In the genomic region with DNA sequence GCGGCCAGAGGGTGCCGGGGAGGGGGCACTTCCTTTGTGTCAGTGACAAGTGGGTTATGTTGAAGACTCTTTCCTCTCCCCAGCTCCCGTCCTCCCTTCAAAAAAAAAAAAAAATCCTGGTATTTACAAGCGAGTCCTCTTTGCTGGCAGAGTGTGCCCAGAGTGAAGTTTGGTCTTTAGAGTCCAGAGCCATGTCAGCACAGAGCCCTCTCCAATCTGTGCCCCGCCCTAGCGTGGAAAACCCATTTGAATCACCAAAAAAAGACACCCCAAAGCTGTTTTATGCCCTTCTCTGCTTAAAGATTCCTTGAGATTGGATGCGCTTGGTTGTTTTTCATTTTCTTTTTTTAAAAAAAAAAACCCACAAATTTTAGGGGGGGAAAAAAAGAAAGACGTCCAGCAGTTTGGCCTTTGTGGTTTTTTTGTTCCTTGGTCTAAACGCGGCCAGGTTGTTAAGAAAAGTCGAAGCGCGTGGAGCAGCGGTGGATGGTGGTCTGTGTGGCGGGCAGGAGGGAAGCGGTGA, we compare ENCODE assay signal across 22 cellular contexts. TPM values are rescaled to one million over a fixed set of nuclear protein-coding genes. Genes with fewer than 3 reads are reported as not detected.
DNase-seq lines count a peak whose midpoint lies in the region; ATAC-seq, FAIRE-seq and TF ChIP-seq lines count a peak whose summit lies in the region.
"Had no signal": no experiment of that assay in that cellular context is flagged by ENCODE, and none has a peak within 500 bp of the region (broad histone marks: within the 10 kb centered on the region; RNA-seq: fewer than 3 reads in every experiment).

No MANE protein-coding gene starts in this region.

- no peak overlapping the region for H3K4me3 Mint-ChIP-seq in activated CD8-positive, alpha-beta memory T cell treated with anti-CD3 and anti-CD28 coated beads, Interleukin-2, amount 10 ng/mL, durations not matched to agents 7 days and 5 days
- H3K4me3 Mint-ChIP-seq: mesothelial cell of epicardium had no signal

- TF ChIP-seq POLR2A in upper lobe of left lung (IDR thresholded peaks at IDR 0.05), result no peak

- no peak for TF ChIP-seq EP300 in upper lobe of left lung (IDR thresholded peaks at IDR 0.05)

- no peak for ATAC-seq in activated CD8-positive, alpha-beta memory T cell treated with anti-CD3 and anti-CD28 coated beads, Interleukin-2, amount 10 ng/mL, durations not matched to agents 7 days and 5 days
- ATAC-seq in upper lobe of left lung (ENCODE audit: low FRiP score in 2 of 2) (no peak), HG02981 (IDR thresholded peaks at IDR 0.05; ENCODE audit: unreplicated experiment) (no peak), pancreas (no peak)

- H3K4me1 ChIP-seq in upper lobe of left lung, result peaks cover 16 to 46% (median 24%) of the 10 kb centered on the region in 4 donors
- H3K4me1 ChIP-seq in pancreas, result peaks cover 3 to 16% (median 12%) of the 10 kb centered on the region in 3 donors

- no peak for DNase-seq in activated CD8-positive, alpha-beta memory T cell treated with anti-CD3 and anti-CD28 coated beads, Interleukin-2, amount 10 ng/mL, durations not matched to agents 7 days and 5 days
- no peak for DNase-seq in activated CD8-positive, alpha-beta memory T cell treated with anti-CD3 and anti-CD28 coated beads for 24 hours
- DNase-seq in NCI-H1105 (lab: John Stamatoyannopoulos, UW) (peak; percentile 47), epithelial cell of esophagus (ENCODE audit: low read depth) (no peak), upper lobe of left lung (peak in 1 of 2 donors; percentile 51), pancreas (no peak)
- DNase-seq: activated CD4-positive, alpha-beta T cell treated with anti-CD3 and anti-CD28 coated beads, Interleukin-2, amount 50 U/mL, for 1 hour; activated T-cell treated with anti-CD3 and anti-CD28 coated beads, Interleukin-2, amount 50 U/mL, for 48 hours; AML-193; central memory CD4-positive, alpha-beta T cell; COR-L47; effector CD4-positive, alpha-beta T cell; heart right ventricle; islet precursor cell; NCI-H446 treated with DMSO at 0.1 percent for 48 hours; OCI-M1; stimulated activated CD4-positive, alpha-beta T cell treated with anti-CD3 and anti-CD28 coated beads, Interleukin-2, amount 100 ng/mL, for 24 hours had no signal

- CTCF ChIA-PET in activated CD8-positive, alpha-beta memory T cell treated with anti-CD3 and anti-CD28 coated beads, Interleukin-2, amount 10 ng/mL, durations not matched to agents 7 days and 5 days (lab: Charles Lee), result no interaction called here

- WGBS in upper lobe of left lung, 2 donors, result 3 to 5% methylated on average over 16 of the region's 16 CpGs
- 5% methylated on average over 15 to 16 of the region's 16 CpGs for WGBS in pancreas, 2 donors

- H3K9me3 Mint-ChIP-seq in activated CD8-positive, alpha-beta memory T cell treated with anti-CD3 and anti-CD28 coated beads, Interleukin-2, amount 10 ng/mL, durations not matched to agents 7 days and 5 days (ENCODE audit: low read depth), result no peaks in the 10 kb centered on the region
- H3K9me3 Mint-ChIP-seq: mesothelial cell of epicardium had no signal

- no peak for TF ChIP-seq CTCF in epithelial cell of esophagus (IDR thresholded peaks at IDR 0.05; ENCODE audit: insufficient read depth, low read depth, low read length, missing control alignments)
- TF ChIP-seq CTCF in upper lobe of left lung (IDR thresholded peaks at IDR 0.05), result no peak
- no peak for TF ChIP-seq CTCF in pancreas (IDR thresholded peaks at IDR 0.05)

- intact Hi-C loops in pancreas (cut with DNase I), result no loop called here

- peaks cover 0 to 62% (median 20%) of the 10 kb centered on the region in 4 donors for H3K27me3 ChIP-seq in upper lobe of left lung
- peaks cover 0 to 84% (median 19%) of the 10 kb centered on the region in 4 donors for H3K27me3 ChIP-seq in pancreas

- no peak for FAIRE-seq in pancreas (lab: Jason Lieb, UNC)
- FAIRE-seq: GM18507 had no signal

- peaks cover 4% of the 10 kb centered on the region for H3K4me1 Mint-ChIP-seq in activated CD8-positive, alpha-beta memory T cell treated with anti-CD3 and anti-CD28 coated beads, Interleukin-2, amount 10 ng/mL, durations not matched to agents 7 days and 5 days

- no peaks in the 10 kb centered on the region for H3K36me3 Mint-ChIP-seq in activated CD8-positive, alpha-beta memory T cell treated with anti-CD3 and anti-CD28 coated beads, Interleukin-2, amount 10 ng/mL, durations not matched to agents 7 days and 5 days
- H3K36me3 Mint-ChIP-seq: mesothelial cell of epicardium had no signal

- peak overlapping the region; percentile 83 to 93 (median 88) for H3K27ac ChIP-seq in upper lobe of left lung
- H3K27ac ChIP-seq in pancreas, result no peak overlapping the region
- H3K27ac ChIP-seq: heart right ventricle had no signal

- H3K9me3 ChIP-seq in upper lobe of left lung, result no peaks in the 10 kb centered on the region
- no peaks in the 10 kb centered on the region for H3K9me3 ChIP-seq in pancreas
- H3K9me3 ChIP-seq: heart right ventricle had no signal

- peaks cover 88% of the 10 kb centered on the region for H3K27me3 Mint-ChIP-seq in activated CD8-positive, alpha-beta memory T cell treated with anti-CD3 and anti-CD28 coated beads, Interleukin-2, amount 10 ng/mL, durations not matched to agents 7 days and 5 days

- peak overlapping the region; percentile 8 for H3K4me3 ChIP-seq in epithelial cell of esophagus (ENCODE audit: low read length)
- peak overlapping the region in 3 of 4 donors; percentile 35 to 54 (median 52) for H3K4me3 ChIP-seq in upper lobe of left lung
- no peak overlapping the region for H3K4me3 ChIP-seq in pancreas

- H3K36me3 ChIP-seq in upper lobe of left lung, result no peaks in the 10 kb centered on the region
- H3K36me3 ChIP-seq in pancreas, result no peaks in the 10 kb centered on the region
- H3K36me3 ChIP-seq: heart right ventricle had no signal

- peak overlapping the region; percentile 11 for H3K27ac Mint-ChIP-seq in activated CD8-positive, alpha-beta memory T cell treated with anti-CD3 and anti-CD28 coated beads, Interleukin-2, amount 10 ng/mL, durations not matched to agents 7 days and 5 days
- H3K27ac Mint-ChIP-seq: mesothelial cell of epicardium had no signal

RNA-seq across cellular contexts. Expression of gene NKX2-1, which starts 3.3 kb away (rescaled TPM):
- not detected for total RNA-seq in activated CD8-positive, alpha-beta memory T cell treated with anti-CD3 and anti-CD28 coated beads, Interleukin-2, amount 10 ng/mL, durations not matched to agents 7 days and 5 days
- 100 to 1,000 TPM; 140 to 467 (median 284) TPM for total RNA-seq in upper lobe of left lung
- total RNA-seq in pancreas, result under 1 TPM in 1 of 6 donors, not detected in 5; 0.25 TPM
- polyA plus RNA-seq in pancreas, result not detected
- total RNA-seq: fibroblast of lung, heart right ventricle, mesothelial cell of epicardium had no signal
- polyA plus RNA-seq: adipose tissue, fibroblast of lung, heart right ventricle had no signal

Comparison
In these comparisons a context has a peak if more than half of its experiments do, and no peak if none do; other contexts are left out.
1. H3K4me3 ChIP-seq: peak in epithelial cell of esophagus (single experiment) and upper lobe of left lung (3 of 4); none in pancreas (0 of 4).
2. H3K27ac ChIP-seq: peak in upper lobe of left lung (4 of 4); none in pancreas (0 of 4).
3. RNA of gene NKX2-1, which starts 3.3 kb away (total RNA-seq): 140 to 467 TPM in upper lobe of left lung; not detected in activated CD8-positive, alpha-beta memory T cell treated with anti-CD3 and anti-CD28 coated beads, Interleukin-2, amount 10 ng/mL, durations not matched to agents 7 days and 5 days and 0.25 TPM in pancreas; every median in the first group is over 100 times any median in the second.